Comparison of ENCODE assay signal across 13 cellular contexts in genomic region chr6:163668061-163668426, GRCh38.
DNase-seq lines count a peak whose midpoint lies in the region; ATAC-seq lines count a peak whose summit lies in the region.
"Had no signal": no experiment of that assay in that cellular context is flagged by ENCODE, and none has a peak within 500 bp of the region (broad histone marks: within the 10 kb centered on the region; RNA-seq: fewer than 3 reads in every experiment).

No MANE protein-coding gene starts in this region.

- no peak overlapping the region for H3K4me3 ChIP-seq in trophoblast cell (ENCODE audit: low read depth, low read length)

- no peak overlapping the region for H4K8ac ChIP-seq in trophoblast cell (ENCODE audit: low read depth, low read length)

- no peak overlapping the region for H2BK120ac ChIP-seq in trophoblast cell (ENCODE audit: insufficient read depth, low read length, poor library complexity)

- H3K36me3 Mint-ChIP-seq in effector memory CD8-positive, alpha-beta T cell (ENCODE audit: insufficient read depth) = no peaks in the 10 kb centered on the region
- H3K36me3 Mint-ChIP-seq: naive thymus-derived CD4-positive, alpha-beta T cell had no signal

- H3K4me1 Mint-ChIP-seq in effector memory CD8-positive, alpha-beta T cell (ENCODE audit: low read depth in 2 of 2) = peaks cover 7 to 13% of the 10 kb centered on the region in 2 donors

- H3K9me3 Mint-ChIP-seq in effector memory CD8-positive, alpha-beta T cell = no peaks in the 10 kb centered on the region
- H3K9me3 Mint-ChIP-seq: naive thymus-derived CD4-positive, alpha-beta T cell; stimulated activated naive CD8-positive, alpha-beta T cell treated with anti-CD3 and anti-CD28 coated beads, Interleukin-15, Interleukin-2, amounts not matched to agents 100 ng/mL and 50 ng/mL, for 24 hours had no signal

- H3K4me2 ChIP-seq in trophoblast cell (ENCODE audit: low read length) = no peak overlapping the region

- H2AK5ac ChIP-seq in trophoblast cell (ENCODE audit: low read length) = no peak overlapping the region

- H3K9ac ChIP-seq in trophoblast cell (ENCODE audit: low read length) = no peak overlapping the region

- no peak overlapping the region for H3K23ac ChIP-seq in trophoblast cell (ENCODE audit: low read length)

- H3K27me3 Mint-ChIP-seq in effector memory CD8-positive, alpha-beta T cell = no peaks in the 10 kb centered on the region
- H3K27me3 Mint-ChIP-seq: stimulated activated naive CD8-positive, alpha-beta T cell treated with anti-CD3 and anti-CD28 coated beads, Interleukin-15, Interleukin-2, amounts not matched to agents 100 ng/mL and 50 ng/mL, for 24 hours had no signal

- no peak overlapping the region for H3K14ac ChIP-seq in trophoblast cell (ENCODE audit: low read length)

- H3K79me1 ChIP-seq in trophoblast cell (ENCODE audit: low read length) = no peaks in the 10 kb centered on the region

- H2BK5ac ChIP-seq in trophoblast cell (ENCODE audit: low read depth, low read length, poor library complexity) = no peak overlapping the region

- no CpG with 5 or more reads among the region's 4 CpGs for WGBS in trophoblast cell (ENCODE audit: extremely low coverage, insufficient coverage, insufficient read length)

- peak overlapping the region in 1 of 2 donors; percentile 11 for H3K27ac Mint-ChIP-seq in effector memory CD8-positive, alpha-beta T cell
- H3K27ac Mint-ChIP-seq: naive thymus-derived CD4-positive, alpha-beta T cell; stimulated activated naive CD8-positive, alpha-beta T cell treated with anti-CD3 and anti-CD28 coated beads, Interleukin-15, Interleukin-2, amounts not matched to agents 100 ng/mL and 50 ng/mL, for 24 hours had no signal

- no peak overlapping the region for H4K91ac ChIP-seq in trophoblast cell (ENCODE audit: low read depth, low read length)

- no peaks in the 10 kb centered on the region for H3K36me3 ChIP-seq in trophoblast cell (ENCODE audit: control insufficient read depth in 1 of 2, insufficient read depth in 2 of 2, low read length in 2 of 2)

- no peaks in the 10 kb centered on the region for H3K4me1 ChIP-seq in trophoblast cell (ENCODE audit: control insufficient read depth in 1 of 2, insufficient read depth in 2 of 2, low read length in 2 of 2)

- peaks cover 1% of the 10 kb centered on the region for H3K9me3 ChIP-seq in trophoblast cell (ENCODE audit: insufficient read depth, low read depth, low read length)

- peak overlapping the region; percentile 46 to 54 for H3K4me3 Mint-ChIP-seq in effector memory CD8-positive, alpha-beta T cell

- no peak overlapping the region for H3K18ac ChIP-seq in trophoblast cell (ENCODE audit: low read length)

- DNase-seq in effector memory CD8-positive, alpha-beta T cell = no peak
- DNase-seq in trophoblast cell = no peak
- no peak for DNase-seq in NCI-H524 treated with DMSO at 0.1 percent for 48 hours (lab: John Stamatoyannopoulos, UW)
- DNase-seq in SHP77 treated with DMSO at 0.1 percent for 48 hours (lab: John Stamatoyannopoulos, UW) = no peak
- DNase-seq in middle frontal gyrus (ENCODE audit: extremely low spot score, low spot score) = no peak
- DNase-seq: activated T-cell treated with anti-CD3 and anti-CD28 coated beads for 4 hours; NCI-H2081; stimulated activated CD4-positive, alpha-beta T cell treated with anti-CD3 and anti-CD28 coated beads, Interleukin-15, amount 100 ng/mL, for 24 hours had no signal

- no peak overlapping the region for H3K4ac ChIP-seq in trophoblast cell (ENCODE audit: low read depth, low read length)

- H4K12ac ChIP-seq in trophoblast cell (ENCODE audit: low read depth, low read length) = no peak overlapping the region

- H2AFZ ChIP-seq in trophoblast cell (ENCODE audit: insufficient read depth, low read length, poor library complexity) = no peak overlapping the region

- no peaks in the 10 kb centered on the region for H3K27me3 ChIP-seq in trophoblast cell (ENCODE audit: insufficient read depth, low read length)

- no peak overlapping the region for H2BK12ac ChIP-seq in trophoblast cell (ENCODE audit: low read length)

- H3K79me2 ChIP-seq in trophoblast cell (ENCODE audit: control insufficient read depth, insufficient read depth, low read length, poor library complexity) = no peaks in the 10 kb centered on the region

- peak; percentile 54 for ATAC-seq in GM18498 (IDR thresholded peaks at IDR 0.05; ENCODE audit: unreplicated experiment)
- peak; percentile 46 for ATAC-seq in GM21381 (IDR thresholded peaks at IDR 0.05; ENCODE audit: unreplicated experiment)
- ATAC-seq in HG03066 (IDR thresholded peaks at IDR 0.05; ENCODE audit: low read depth, unreplicated experiment) = peak; percentile 52
- ATAC-seq in effector memory CD8-positive, alpha-beta T cell (replicated peaks) = peak; percentile 26

- H3K27ac ChIP-seq in trophoblast cell (ENCODE audit: low read depth, low read length) = no peak overlapping the region
